ENCODE assay signal across 16 cellular contexts in the genomic region with DNA sequence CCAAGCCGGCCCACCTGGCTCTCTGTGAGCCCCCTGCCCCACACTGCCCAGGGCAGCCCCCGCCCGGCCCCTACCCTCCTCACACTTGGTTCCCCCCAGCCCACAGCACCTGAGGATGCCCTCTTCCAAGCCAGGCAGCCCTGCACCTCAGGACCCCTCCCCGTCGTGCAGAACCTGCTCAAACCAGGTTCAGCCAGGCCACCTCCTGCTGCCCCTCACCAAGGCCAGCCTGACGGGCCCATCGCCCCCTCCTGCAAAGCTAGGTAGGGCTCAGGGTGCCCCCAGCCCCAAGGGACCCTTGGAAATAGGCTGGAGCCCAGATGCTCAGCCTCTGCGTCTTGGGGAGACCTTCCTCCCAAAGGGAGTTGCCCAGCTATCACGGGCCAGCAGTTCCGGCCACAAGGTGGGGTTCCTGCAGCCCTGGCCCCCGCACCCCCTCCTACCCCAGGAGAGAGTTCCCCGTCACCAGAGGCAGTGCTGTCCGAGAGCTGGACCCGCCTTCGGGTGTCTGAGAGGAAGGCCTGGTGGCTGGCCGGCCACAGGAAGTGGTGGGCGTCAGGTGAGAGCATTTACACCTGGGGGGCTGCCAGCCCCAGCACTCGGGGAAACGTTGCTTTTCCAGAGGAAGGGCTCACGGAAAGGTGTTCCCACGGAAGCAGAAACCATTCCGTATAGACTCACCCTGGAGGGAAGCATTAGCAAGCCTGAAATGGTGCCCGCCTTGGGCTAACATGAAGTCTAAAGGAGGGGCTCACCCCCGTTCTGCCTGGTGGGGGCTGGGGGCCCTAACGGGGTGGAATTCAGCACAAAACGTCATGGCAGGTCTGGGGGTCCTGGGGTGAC. TPM values are rescaled to one million over a fixed set of nuclear protein-coding genes. Genes with fewer than 3 reads are reported as not detected.
DNase-seq lines count a peak whose midpoint lies in the region; TF ChIP-seq lines count a peak whose summit lies in the region.
"Had no signal": no experiment of that assay in that cellular context is flagged by ENCODE, and none has a peak within 500 bp of the region (broad histone marks: within the 10 kb centered on the region; RNA-seq: fewer than 3 reads in every experiment).

No MANE protein-coding gene starts in this region.

- H3K79me2 ChIP-seq in Karpas-422 (ENCODE audit: low read length), result no peaks in the 10 kb centered on the region
- H3K79me2 ChIP-seq: parathyroid adenoma had no signal

- H3K4me1 Mint-ChIP-seq in chondrocyte (ENCODE audit: low read depth), result peaks cover 72% of the 10 kb centered on the region

- TF ChIP-seq CTCF in HEK293 (tag by site-specific recombination; IDR thresholded peaks at IDR 0.05), result no peak
- no peak for TF ChIP-seq CTCF in chondrocyte (IDR thresholded peaks at IDR 0.05)
- TF ChIP-seq CTCF in neutrophil (IDR thresholded peaks at IDR 0.05), result no peak
- no peak for TF ChIP-seq CTCF in testis (IDR thresholded peaks at IDR 0.05)

- H3K36me3 Mint-ChIP-seq in chondrocyte (ENCODE audit: low read depth), result no peaks in the 10 kb centered on the region
- H3K36me3 Mint-ChIP-seq: activated naive CD8-positive, alpha-beta T cell had no signal

- TF ChIP-seq POLR2A in testis (IDR thresholded peaks at IDR 0.05), result no peak

- H3K9me3 Mint-ChIP-seq in chondrocyte (ENCODE audit: low read depth), result no peaks in the 10 kb centered on the region

- no peak overlapping the region for H3K4me3 Mint-ChIP-seq in chondrocyte (ENCODE audit: unreplicated experiment)
- H3K4me3 Mint-ChIP-seq: activated naive CD8-positive, alpha-beta T cell had no signal

- no peak overlapping the region for H3K27ac ChIP-seq in HEK293 (ENCODE audit: extremely low read depth, low read depth, low read length)
- peak overlapping the region; percentile 57 for H3K27ac ChIP-seq in neutrophil
- no peak overlapping the region for H3K27ac ChIP-seq in Karpas-422 (ENCODE audit: low read length)
- H3K27ac ChIP-seq in testis, result no peak overlapping the region
- H3K27ac ChIP-seq: parathyroid adenoma, SJSA1, uterus had no signal

- H3K9me2 ChIP-seq in Karpas-422 (replicated peaks; ENCODE audit: insufficient read depth, low read length), result no peaks in the 10 kb centered on the region

- DNase-seq in 8988T (peak; percentile 34), chondrocyte (ENCODE audit: low spot score) (no peak), SHP77 (lab: John Stamatoyannopoulos, UW) (no peak), Karpas-422 (no peak), iPS-NIHi7 (ENCODE audit: extremely low spot score) (no peak), testis (no peak)
- DNase-seq: NCI-H2081, NCI-H774 had no signal

- no peaks in the 10 kb centered on the region for H3K4me1 ChIP-seq in HEK293 (ENCODE audit: control insufficient read depth, insufficient read depth, low read length)
- peaks cover 22 to 36% of the 10 kb centered on the region in 2 experiments for H3K4me1 ChIP-seq in neutrophil (ENCODE audit: control insufficient read depth in 1 of 2, insufficient read depth in 1 of 2, low read depth in 1 of 2, low read length in 1 of 2)
- no peaks in the 10 kb centered on the region for H3K4me1 ChIP-seq in Karpas-422 (ENCODE audit: low read length)
- peaks cover 15% of the 10 kb centered on the region for H3K4me1 ChIP-seq in testis
- H3K4me1 ChIP-seq: parathyroid adenoma, uterus had no signal

- H3K4me3 ChIP-seq in HEK293 (ENCODE audit: low read depth, low read length) (no peak overlapping the region), neutrophil (ENCODE audit: low read depth in 1 of 2, low read length in 1 of 2) (no peak overlapping the region), Karpas-422 (ENCODE audit: low read length) (no peak overlapping the region), testis (no peak overlapping the region)
- H3K4me3 ChIP-seq: lung, SJSA1, uterus had no signal

- peak overlapping the region; percentile 66 for H3K27ac Mint-ChIP-seq in chondrocyte (ENCODE audit: unreplicated experiment)
- H3K27ac Mint-ChIP-seq: activated naive CD8-positive, alpha-beta T cell had no signal

- H3K4me2 ChIP-seq in Karpas-422 (ENCODE audit: low read depth, low read length, poor library complexity, severe bottlenecking), result no peak overlapping the region

- intact Hi-C loops in testis (cut with DNase I; ENCODE audit: low total_unique reads), result loop anchor here (5.0 to 10.0 kb wide), 3 partner anchors 139 to 323 kb away; no protein-coding TSS in a partner anchor

- H3K27me3 Mint-ChIP-seq in chondrocyte (ENCODE audit: low read depth), result no peaks in the 10 kb centered on the region

- POLR2A ChIA-PET in HEK293 (lab: Yijun Ruan, JAX), result interaction anchor here (2.6 kb wide), 1 partner anchor 137 kb away, joined by 16 read pairs; no protein-coding TSS in a partner anchor

- H3K9ac ChIP-seq in Karpas-422 (ENCODE audit: low read length), result no peak overlapping the region
- H3K9ac ChIP-seq: parathyroid adenoma had no signal

- H4K20me1 ChIP-seq in Karpas-422 (ENCODE audit: insufficient read depth, low read depth, low read length), result peaks cover 3% of the 10 kb centered on the region; the same call in 1 of the 2 replicates

- H3K36me3 ChIP-seq in HEK293 (ENCODE audit: control insufficient read depth in 2 of 2, insufficient read depth in 1 of 2, low read length in 2 of 2) (no peaks in the 10 kb centered on the region), neutrophil (no peaks in the 10 kb centered on the region), Karpas-422 (ENCODE audit: insufficient read depth, low read length) (no peaks in the 10 kb centered on the region), testis (ENCODE audit: low read depth, missing control alignments) (no peaks in the 10 kb centered on the region)
- H3K36me3 ChIP-seq: SJSA1, uterus had no signal

- H3K27me3 ChIP-seq in neutrophil, result peaks cover 21% of the 10 kb centered on the region
- no peaks in the 10 kb centered on the region for H3K27me3 ChIP-seq in Karpas-422 (ENCODE audit: low read length)
- H3K27me3 ChIP-seq in testis, result no peaks in the 10 kb centered on the region
- H3K27me3 ChIP-seq: SJSA1, uterus had no signal

- H3K9me3 ChIP-seq in HEK293 (ENCODE audit: control insufficient read depth, insufficient read depth, low read depth, low read length), result no peaks in the 10 kb centered on the region
- H3K9me3 ChIP-seq in neutrophil, result no peaks in the 10 kb centered on the region
- H3K9me3 ChIP-seq in Karpas-422 (ENCODE audit: low read length), result no peaks in the 10 kb centered on the region
- H3K9me3 ChIP-seq in testis, result no peaks in the 10 kb centered on the region
- H3K9me3 ChIP-seq: SJSA1, uterus had no signal

- H2AFZ ChIP-seq in Karpas-422 (ENCODE audit: low read length), result no peak overlapping the region
- H2AFZ ChIP-seq: parathyroid adenoma had no signal

- 72 to 85% methylated on average over 17 to 26 of the region's 26 CpGs for WGBS in testis, 2 donors

- CTCF ChIA-PET in HEK293 (lab: Yijun Ruan, JAX), result interaction anchor here (0.6 to 8.2 kb wide), 29 partner anchors 11 to 513 kb away, joined by 3 to 261 read pairs (median 7); partner anchors contain the start of gene KRTAP5-6

TF ChIP-seq in HEK293, 187 proteins besides CTCF, POLR2A, EP300 and RAD21:
- 0 out of 2 replicates have a peak, but pooled peaks have one; percentile 6 for TF ChIP-seq ZFHX2 (tag by site-specific recombination; conservative IDR thresholded peaks at IDR 0.05)
- no peak for TF ChIP-seq MZF1 (tag by site-specific recombination; IDR thresholded peaks at IDR 0.05; ENCODE audit: borderline replicate concordance)
- TF ChIP-seq GFI1B (tag by site-specific recombination; IDR thresholded peaks at IDR 0.05), result no peak

RNA-seq across cellular contexts. Expression of gene SYT8, which starts 3.2 kb away (rescaled TPM):
- total RNA-seq in chondrocyte (7.1 to 20.4 TPM (median 7.3 TPM) in 3 replicates), testis (1 to 10 TPM; 1.7 to 2.7 TPM)
- total RNA-seq in Karpas-422 (2014; rRNA removed; shearing (Covaris generic); ENCODE audit: low replicate concordance), result 0.29 TPM in 1 of 2 replicates, not detected in the other
- 0.98 TPM for polyA plus RNA-seq in testis (ENCODE audit: insufficient read depth, low read depth, low replicate concordance)
- total RNA-seq: M059J, SJSA1 had no signal

RNA-seq across cellular contexts. Expression of gene TNNI2, which starts 7.2 kb away (rescaled TPM):
- total RNA-seq in chondrocyte, result 1.3 to 3.2 TPM (median 1.4 TPM) in 3 replicates
- 0.36 TPM in 1 of 2 replicates, not detected in the other for total RNA-seq in Karpas-422 (2014; rRNA removed; shearing (Covaris generic); ENCODE audit: low replicate concordance)
- total RNA-seq in testis, result not detected
- 8.6 TPM for polyA plus RNA-seq in testis (ENCODE audit: insufficient read depth, low read depth, low replicate concordance)
- total RNA-seq: M059J, SJSA1 had no signal

RNA-seq across cellular contexts. Expression of gene LSP1, which starts 21.3 kb away (rescaled TPM):
- total RNA-seq in chondrocyte, result 7.2 to 27.5 TPM (median 7.4 TPM) in 3 replicates
- 46.9 and 115 TPM in 2 replicates for total RNA-seq in Karpas-422 (2014; rRNA removed; shearing (Covaris generic); ENCODE audit: low replicate concordance)
- 10 to 100 TPM; 13.0 to 19.9 TPM for total RNA-seq in testis
- 50.1 TPM for polyA plus RNA-seq in testis (ENCODE audit: insufficient read depth, low read depth, low replicate concordance)
